1 cellular context compared by ENCODE assay signal in the genomic region with DNA sequence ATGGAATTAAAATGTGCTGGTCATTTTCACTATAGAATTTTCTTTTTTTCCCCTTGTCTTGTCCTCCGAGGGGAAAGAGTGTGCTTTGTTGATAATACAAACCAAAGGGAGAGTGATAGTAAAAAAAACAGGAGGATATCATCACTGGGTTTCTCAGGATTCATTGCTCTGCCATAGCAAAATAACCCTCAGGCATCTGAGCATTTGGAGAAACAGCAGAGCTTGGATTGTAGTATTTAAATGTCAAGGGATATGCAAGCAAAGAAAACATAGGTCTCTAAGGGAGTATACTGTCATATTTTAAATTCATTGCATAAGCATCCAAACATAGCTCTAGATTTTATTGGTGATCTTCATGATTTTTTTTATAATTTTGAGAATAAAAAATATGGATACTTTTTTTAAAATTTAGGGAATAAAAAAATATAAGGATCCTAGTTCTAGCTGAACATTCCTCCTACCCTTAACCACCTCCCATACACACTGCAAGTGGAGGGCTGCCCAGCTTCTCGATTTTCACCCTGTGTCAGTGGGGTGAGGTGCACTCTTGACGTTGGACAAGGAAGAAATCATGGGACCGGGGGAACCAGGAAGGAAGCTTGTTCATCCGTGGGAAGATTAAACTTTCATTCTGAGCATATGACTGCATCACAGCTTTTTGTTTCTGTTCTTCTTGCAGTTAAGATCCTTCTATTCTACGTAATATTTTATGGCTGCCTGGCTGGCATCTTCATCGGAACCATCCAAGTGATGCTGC.
TF ChIP-seq lines count a peak whose summit lies in the region.

No MANE protein-coding gene starts in this region.

TF ChIP-seq in IMR-90, 13 proteins besides CTCF, POLR2A, EP300 and RAD21:
- no peak for TF ChIP-seq NFE2L2 (IDR thresholded peaks at IDR 0.05; ENCODE audit: low read depth, low read length)
- no peak for TF ChIP-seq FOS (IDR thresholded peaks at IDR 0.05; ENCODE audit: low read depth, low read length)
- TF ChIP-seq MAFK (IDR thresholded peaks at IDR 0.05; ENCODE audit: low read depth, low read length): no peak
- TF ChIP-seq SMC3 (IDR thresholded peaks at IDR 0.05; ENCODE audit: low read depth, low read length): no peak
- TF ChIP-seq, protein P1, sequence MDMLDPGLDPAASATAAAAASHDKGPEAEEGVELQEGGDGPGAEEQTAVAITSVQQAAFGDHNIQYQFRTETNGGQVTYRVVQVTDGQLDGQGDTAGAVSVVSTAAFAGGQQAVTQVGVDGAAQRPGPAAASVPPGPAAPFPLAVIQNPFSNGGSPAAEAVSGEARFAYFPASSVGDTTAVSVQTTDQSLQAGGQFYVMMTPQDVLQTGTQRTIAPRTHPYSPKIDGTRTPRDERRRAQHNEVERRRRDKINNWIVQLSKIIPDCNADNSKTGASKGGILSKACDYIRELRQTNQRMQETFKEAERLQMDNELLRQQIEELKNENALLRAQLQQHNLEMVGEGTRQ (IDR thresholded peaks at IDR 0.05; ENCODE audit: low read depth, low read length): no peak
- no peak for TF ChIP-seq RCOR1 (IDR thresholded peaks at IDR 0.05; ENCODE audit: insufficient replicate concordance, low read length)
- TF ChIP-seq CHD1 (IDR thresholded peaks at IDR 0.05; ENCODE audit: low read depth, low read length): no peak
